14 cellular contexts compared by ENCODE assay signal in the genomic region with DNA sequence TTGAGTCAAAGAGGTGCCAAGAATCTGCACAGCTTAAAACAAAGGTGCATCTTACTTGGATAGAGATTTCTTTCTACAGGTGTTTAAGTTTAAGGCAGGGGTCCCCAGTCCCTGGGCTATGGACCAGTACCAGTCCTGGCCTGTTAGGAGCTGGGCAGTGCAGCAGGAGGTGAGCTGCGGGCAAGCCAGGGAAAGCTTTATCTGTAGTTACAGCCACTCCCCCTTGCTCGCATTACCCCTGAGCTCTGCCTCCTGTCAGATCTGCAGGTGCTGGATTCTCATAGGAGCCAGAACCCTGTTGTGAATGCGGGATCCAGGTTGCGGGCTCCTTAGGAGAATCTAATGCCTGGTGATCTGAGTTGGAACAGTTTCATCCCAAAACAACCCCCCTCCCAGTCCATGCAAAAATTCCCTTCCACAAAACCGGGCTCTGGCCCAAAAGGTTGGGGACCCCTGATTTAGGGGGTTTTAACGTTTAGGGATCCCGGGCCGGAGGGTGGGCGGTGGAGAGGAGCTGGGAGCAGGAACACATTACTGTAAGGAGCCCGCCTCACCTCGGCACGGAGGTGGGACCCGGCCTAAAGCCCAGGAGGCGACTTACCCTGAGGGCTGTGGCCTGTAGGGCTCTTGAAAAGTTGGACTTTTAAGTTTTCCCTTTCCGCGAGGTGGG.
DNase-seq lines count a peak whose midpoint lies in the region; ATAC-seq, FAIRE-seq and TF ChIP-seq lines count a peak whose summit lies in the region.
"Had no signal": no experiment of that assay in that cellular context is flagged by ENCODE, and none has a peak within 500 bp of the region (broad histone marks: within the 10 kb centered on the region; RNA-seq: fewer than 3 reads in every experiment).

No MANE protein-coding gene starts in this region.

- intact Hi-C loops in CD4-positive, alpha-beta T cell (cut with DNase I, micrococcal nuclease), result loop anchor here in 1 of 2 experiments (5.0 to 10.0 kb wide), 6 partner anchors 218 to 1369 kb away; partner anchors contain the start of genes CDK5, FASTK, REPIN1 and SLC4A2
- intact Hi-C loops in K562 (cut with micrococcal nuclease), result no loop called here

- no peak overlapping the region for H3K27ac Mint-ChIP-seq in CD4-positive, alpha-beta T cell
- H3K27ac Mint-ChIP-seq in GM23338 (no peak overlapping the region), nephron progenitor cell (no peak overlapping the region)

- no peaks in the 10 kb centered on the region; the same call in 1 of the 2 replicates for H4K20me1 ChIP-seq in GM23338 (replicated peaks; ENCODE audit: insufficient read depth)
- no peaks in the 10 kb centered on the region for H4K20me1 ChIP-seq in K562 (replicated peaks; ENCODE audit: control insufficient read depth, insufficient read depth, low read length)

- peaks cover 5% of the 10 kb centered on the region for H3K36me3 Mint-ChIP-seq in CD4-positive, alpha-beta T cell (ENCODE audit: low read depth)
- H3K36me3 Mint-ChIP-seq in GM23338 (ENCODE audit: low read depth) (peaks cover 13% of the 10 kb centered on the region), nephron progenitor cell (ENCODE audit: low read depth) (peaks cover 9% of the 10 kb centered on the region)

- peaks cover 10% of the 10 kb centered on the region; the same call in 1 of the 2 replicates for H3K79me2 ChIP-seq in GM23338 (replicated peaks; ENCODE audit: insufficient read depth)
- peaks cover 28% of the 10 kb centered on the region for H3K79me2 ChIP-seq in K562 (ENCODE audit: control insufficient read depth, insufficient read depth, low read length)

- H3K4me2 ChIP-seq in GM23338, result peak overlapping the region; percentile 84
- H3K4me2 ChIP-seq in K562 (ENCODE audit: insufficient read depth, low read length), result no peak overlapping the region

- POLR2A ChIA-PET in CD4-positive, alpha-beta T cell (lab: Charles Lee), result interaction anchor here (0.8 kb wide), 1 partner anchor 9 kb away, joined by 3 read pairs; no protein-coding TSS in a partner anchor
- POLR2A ChIA-PET in K562 (lab: Yijun Ruan, JAX), result interaction anchor here (0.6 to 1.1 kb wide), 2 partner anchors 19 to 104 kb away, joined by 3 to 6 read pairs; no protein-coding TSS in a partner anchor

- no peak for ATAC-seq in CD4-positive, alpha-beta T cell (ENCODE audit: poor library complexity)
- ATAC-seq in GM23338 (no peak; the same call in 2 of the 3 replicates), K562 (no peak)
- ATAC-seq: gastroesophageal sphincter had no signal

- CTCF ChIA-PET in CD4-positive, alpha-beta T cell (lab: Charles Lee), result no interaction called here
- CTCF ChIA-PET in K562 (lab: Yijun Ruan, JAX; ENCODE audit: low intra/inter-chr PET ratio), result no interaction called here

- no peaks in the 10 kb centered on the region for H3K27me3 Mint-ChIP-seq in CD4-positive, alpha-beta T cell
- H3K27me3 Mint-ChIP-seq in GM23338 (ENCODE audit: insufficient read depth, low read depth, poor library complexity) (peaks cover 19% of the 10 kb centered on the region), nephron progenitor cell (ENCODE audit: low read depth, poor library complexity) (no peaks in the 10 kb centered on the region)

- H2AFZ ChIP-seq in GM23338, result peak overlapping the region; percentile 94
- no peak overlapping the region for H2AFZ ChIP-seq in K562 (ENCODE audit: low read depth, low read length)

- DNase-seq in CD4-positive, alpha-beta T cell, result no peak
- DNase-seq in GM23338 (ENCODE audit: low spot score) (no peak), K562 (ENCODE audit: extremely low read depth in 1 of 4, low spot score in 3 of 4) (no peak), nephron progenitor cell (no peak), RCC 7860 (ENCODE audit: low spot score) (no peak), SW480 (ENCODE audit: low spot score) (no peak), COLO668 (lab: John Stamatoyannopoulos, UW; ENCODE audit: unreplicated experiment) (no peak)
- DNase-seq: activated CD4-positive, alpha-beta T cell treated with anti-CD3 and anti-CD28 coated beads, Interleukin-2, amount 50 U/mL, for 48 hours; NCI-H2081; NCI-H82; psoas muscle had no signal

- TF ChIP-seq POLR2A in K562 (conservative IDR thresholded peaks at IDR 0.05), result no peak

- peak overlapping the region; percentile 73 for H3K4me3 ChIP-seq in GM23338
- no peak overlapping the region for H3K4me3 ChIP-seq in K562

- H3K9me3 ChIP-seq in CD4-positive, alpha-beta T cell (ENCODE audit: control insufficient read depth, low read length), result peaks cover 25% of the 10 kb centered on the region
- peaks cover 11% of the 10 kb centered on the region; the same call in 1 of the 2 replicates for H3K9me3 ChIP-seq in K562 (replicated peaks; ENCODE audit: control insufficient read depth, insufficient read depth, low read depth, low read length)

- no peak for TF ChIP-seq RAD21 in K562 (CRISPR knock-in tag; conservative IDR thresholded peaks at IDR 0.05 in 1 of 2, IDR thresholded peaks at IDR 0.05 in 1 of 2)

- peaks cover 3% of the 10 kb centered on the region for H3K9me1 ChIP-seq in K562 (ENCODE audit: control insufficient read depth, insufficient read depth, low read length)

- H3K4me3 Mint-ChIP-seq in CD4-positive, alpha-beta T cell, result peak overlapping the region; percentile 76
- H3K4me3 Mint-ChIP-seq in GM23338 (peak overlapping the region; percentile 54), nephron progenitor cell (peak overlapping the region; percentile 66)

- in situ Hi-C loops in K562 (cut with MboI), result no loop called here

- no peaks in the 10 kb centered on the region for H3K27me3 ChIP-seq in CD4-positive, alpha-beta T cell (ENCODE audit: control insufficient read depth, insufficient read depth, low read length)
- H3K27me3 ChIP-seq in GM23338 (ENCODE audit: insufficient read depth) (peaks cover 20% of the 10 kb centered on the region), K562 (ENCODE audit: control insufficient read depth in 2 of 2, insufficient read depth in 2 of 2, low read length in 2 of 2) (no peaks in the 10 kb centered on the region)
- H3K27me3 ChIP-seq: BLaER1, gastroesophageal sphincter had no signal

- BruUV-seq in K562 (replicated peaks; lab: Mats Ljungman, UMichigan), result no TSS peak

- H3K36me3 ChIP-seq in GM23338 (ENCODE audit: insufficient read depth) (0 out of 2 replicates have a peak, but pooled peaks cover 6% of the 10 kb centered on the region), K562 (ENCODE audit: control insufficient read depth, insufficient read depth, low read length) (peaks cover 8% of the 10 kb centered on the region; the same call in 2 of the 3 replicates)
- H3K36me3 ChIP-seq: BLaER1, gastroesophageal sphincter had no signal

- H3K27ac ChIP-seq in CD4-positive, alpha-beta T cell (ENCODE audit: low read depth, low read length), result no peak overlapping the region
- H3K27ac ChIP-seq in GM23338 (ENCODE audit: low read depth), result no peak overlapping the region
- no peak overlapping the region for H3K27ac ChIP-seq in K562 (ENCODE audit: extremely low read depth, low read depth, low read length)
- H3K27ac ChIP-seq: BLaER1, HL-60 had no signal

- H3K4me1 ChIP-seq in GM23338 (ENCODE audit: insufficient read depth) (no peaks in the 10 kb centered on the region; the same call in none of the 2 replicates), K562 (replicated peaks in 1 of 2; ENCODE audit: control insufficient read depth in 2 of 2, insufficient read depth in 2 of 2, low read length in 2 of 2) (peaks cover 22 to 41% of the 10 kb centered on the region in 2 experiments)

- FAIRE-seq in K562 (lab: Jason Lieb, UNC) (no peak), RCC 7860 (lab: Jason Lieb, UNC) (no peak)

- no peak for TF ChIP-seq EP300 in K562 (IDR thresholded peaks at IDR 0.05; ENCODE audit: low read length)

- H3K9ac ChIP-seq in K562 (ENCODE audit: insufficient read depth in 1 of 2, low read depth in 2 of 2, low read length in 2 of 2), result no peak overlapping the region

- 87% methylated on average over 16 of the region's 16 CpGs for WGBS in K562 (ENCODE audit: insufficient coverage, low coverage, missing lambda C conversion rate)

- H3K9me2 ChIP-seq in GM23338 (ENCODE audit: insufficient read depth), result no peaks in the 10 kb centered on the region

- TF ChIP-seq CTCF in CD4-positive, alpha-beta T cell (IDR thresholded peaks at IDR 0.05), result no peak
- TF ChIP-seq CTCF in GM23338 (conservative IDR thresholded peaks at IDR 0.05; ENCODE audit: low read depth in 2 of 2) (no peak), K562 (IDR thresholded peaks at IDR 0.05 in 2 of 3, conservative IDR thresholded peaks at IDR 0.05 in 1 of 3; ENCODE audit: insufficient read depth in 2 of 3, low read depth in 1 of 3, low read length in 3 of 3) (no peak), nephron progenitor cell (IDR thresholded peaks at IDR 0.05) (no peak)

- H3F3A ChIP-seq in GM23338 (replicated peaks; ENCODE audit: low read depth), result no peaks in the 10 kb centered on the region

- peaks cover 10% of the 10 kb centered on the region for H3K9me3 Mint-ChIP-seq in CD4-positive, alpha-beta T cell
- H3K9me3 Mint-ChIP-seq in GM23338 (peaks cover 41% of the 10 kb centered on the region), nephron progenitor cell (peaks cover 51% of the 10 kb centered on the region)

- peaks cover 21% of the 10 kb centered on the region for H3K4me1 Mint-ChIP-seq in CD4-positive, alpha-beta T cell (ENCODE audit: low read depth)
- peaks cover 11% of the 10 kb centered on the region for H3K4me1 Mint-ChIP-seq in GM23338
- peaks cover 18% of the 10 kb centered on the region for H3K4me1 Mint-ChIP-seq in nephron progenitor cell

TF ChIP-seq in GM23338, 12 proteins besides CTCF, POLR2A, EP300 and RAD21 (continues in another document):
- TF ChIP-seq POLR2AphosphoS5 (IDR thresholded peaks at IDR 0.05; ENCODE audit: low read depth), result no peak
- TF ChIP-seq NANOG (IDR thresholded peaks at IDR 0.05; ENCODE audit: borderline replicate concordance), result no peak

TF ChIP-seq in K562, 482 proteins besides CTCF, POLR2A, EP300 and RAD21 (continues in another document):
- TF ChIP-seq ZNF24 (IDR thresholded peaks at IDR 0.05), result no peak
